Comparison of ENCODE assay signal across 8 cellular contexts in the genomic region with DNA sequence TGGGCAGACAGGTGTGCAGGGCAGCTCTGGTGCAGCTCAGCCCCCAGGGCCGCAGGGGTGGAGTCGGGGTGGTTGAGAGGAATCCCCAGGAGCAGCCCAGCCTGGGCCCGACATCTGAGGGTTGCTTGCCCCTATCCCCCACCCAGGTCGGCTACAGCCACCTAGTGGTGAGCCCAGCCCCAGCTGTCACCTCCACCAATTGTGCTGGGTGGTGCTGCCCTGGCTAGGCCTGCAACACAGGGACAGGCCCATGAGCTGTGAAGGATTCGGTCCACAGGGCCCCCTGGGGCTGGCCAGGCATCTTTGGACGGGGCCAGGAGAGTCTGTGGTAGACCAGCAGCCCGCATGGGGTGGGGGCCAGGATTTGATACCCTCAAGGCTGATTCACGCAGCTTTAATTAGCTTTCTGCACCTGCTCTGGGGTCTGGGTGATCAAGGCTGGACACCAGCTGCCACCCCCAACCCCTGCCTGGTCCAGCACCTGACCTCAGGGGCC. TPM values are rescaled to one million over a fixed set of nuclear protein-coding genes. Genes with fewer than 3 reads are reported as not detected.
DNase-seq lines count a peak whose midpoint lies in the region; ATAC-seq and TF ChIP-seq lines count a peak whose summit lies in the region.

No MANE protein-coding gene starts in this region.

- H3K4me3 ChIP-seq in DND-41 (ENCODE audit: low read depth in 1 of 2, low read length in 2 of 2) (peak overlapping the region in 1 of 2 experiments; percentile 36; a peak in 2 of 4 replicates), HCT116 (replicated peaks in 1 of 2; ENCODE audit: low read depth in 1 of 2, low read length in 2 of 2) (no peak overlapping the region), OCI-LY3 (ENCODE audit: low read length) (no peak overlapping the region), left ventricle myocardium inferior (peak overlapping the region; percentile 49), suprapubic skin (no peak overlapping the region)

- TF ChIP-seq RAD21 in HCT116 (IDR thresholded peaks at IDR 0.05; ENCODE audit: low read depth) = peak; percentile 86

- H4K20me1 ChIP-seq in DND-41 (ENCODE audit: insufficient read depth, low read length) = no peaks in the 10 kb centered on the region
- no peaks in the 10 kb centered on the region for H4K20me1 ChIP-seq in HCT116 (ENCODE audit: insufficient read depth)
- H4K20me1 ChIP-seq in OCI-LY3 (ENCODE audit: insufficient read depth, low read length) = no peaks in the 10 kb centered on the region

- H3K4me2 ChIP-seq in DND-41 (ENCODE audit: insufficient read depth, low read length) (peak overlapping the region; percentile 60), HCT116 (ENCODE audit: low read length) (no peak overlapping the region), OCI-LY3 (ENCODE audit: low read length) (peak overlapping the region; percentile 16; the same call in 1 of the 2 replicates)

- WGBS in suprapubic skin = 40% methylated on average over 2 of the region's 8 CpGs

- no peaks in the 10 kb centered on the region for H3K36me3 ChIP-seq in DND-41 (ENCODE audit: insufficient read depth, low read length)
- H3K36me3 ChIP-seq in HCT116 (ENCODE audit: control insufficient read depth in 1 of 2, insufficient read depth in 2 of 2, low read length in 2 of 2) = no peaks in the 10 kb centered on the region
- H3K36me3 ChIP-seq in OCI-LY3 (replicated peaks; ENCODE audit: low read depth, low read length) = no peaks in the 10 kb centered on the region
- H3K36me3 ChIP-seq in left ventricle myocardium inferior = no peaks in the 10 kb centered on the region
- no peaks in the 10 kb centered on the region for H3K36me3 ChIP-seq in suprapubic skin

- POLR2A ChIA-PET in HCT116 (lab: Charles Lee) = no interaction called here

- no TSS peak for BruUV-seq in HCT116 (replicated peaks; lab: Mats Ljungman, UMichigan)

- TF ChIP-seq CTCF in DND-41 (IDR thresholded peaks at IDR 0.05; ENCODE audit: borderline replicate concordance, extremely low read depth, low read length, poor library complexity, severe bottlenecking) (peak; percentile 90), HCT116 (IDR thresholded peaks at IDR 0.05 in 2 of 3, conservative IDR thresholded peaks at IDR 0.05 in 1 of 3; ENCODE audit: borderline replicate concordance in 1 of 3, insufficient read depth in 1 of 3, low read depth in 2 of 3, low read length in 2 of 3) (peak; percentile 66 to 81 (median 77); a peak in 5 of 6 replicates), OCI-LY3 (IDR thresholded peaks at IDR 0.05; ENCODE audit: low read depth, low read length) (peak; percentile 82), left ventricle myocardium inferior (IDR thresholded peaks at IDR 0.05; ENCODE audit: borderline replicate concordance) (peak; percentile 69), suprapubic skin (IDR thresholded peaks at IDR 0.05) (no peak)

- H3K9me3 ChIP-seq in DND-41 (ENCODE audit: insufficient read depth, low read length, severe bottlenecking) (no peaks in the 10 kb centered on the region), HCT116 (ENCODE audit: control insufficient read depth in 1 of 2, insufficient read depth in 1 of 2, low read depth in 1 of 2, low read length in 2 of 2) (no peaks in the 10 kb centered on the region), OCI-LY3 (ENCODE audit: insufficient read depth, low read length) (no peaks in the 10 kb centered on the region), left ventricle myocardium inferior (replicated peaks) (no peaks in the 10 kb centered on the region), suprapubic skin (no peaks in the 10 kb centered on the region)

- H2AFZ ChIP-seq in DND-41 (ENCODE audit: low read depth, low read length) (peak overlapping the region; percentile 61; the same call in 1 of the 2 replicates), HCT116 (ENCODE audit: low read depth, low read length, poor library complexity, severe bottlenecking) (no peak overlapping the region), OCI-LY3 (ENCODE audit: low read depth, low read length) (peak overlapping the region; percentile 33; the same call in 1 of the 2 replicates)

- no peaks in the 10 kb centered on the region for H3K9me2 ChIP-seq in HCT116 (ENCODE audit: insufficient read depth)

- intact Hi-C loops in HCT116 (cut with micrococcal nuclease) (loop anchor here (1.0 kb wide), 1 partner anchor 81 kb away; no protein-coding TSS in a partner anchor), left ventricle myocardium inferior (cut with micrococcal nuclease) (no loop called here)

- H3K9ac ChIP-seq in DND-41 (ENCODE audit: low read depth, low read length) = peak overlapping the region; percentile 67
- H3K9ac ChIP-seq in HCT116 (ENCODE audit: low read length) = no peak overlapping the region
- H3K9ac ChIP-seq in OCI-LY3 (ENCODE audit: low read length) = no peak overlapping the region

- H3K27me3 ChIP-seq in DND-41 (ENCODE audit: insufficient read depth, low read length, poor library complexity) = no peaks in the 10 kb centered on the region
- H3K27me3 ChIP-seq in HCT116 (ENCODE audit: insufficient read depth, low read length) = no peaks in the 10 kb centered on the region
- no peaks in the 10 kb centered on the region for H3K27me3 ChIP-seq in OCI-LY3 (ENCODE audit: low read depth, low read length)
- no peaks in the 10 kb centered on the region for H3K27me3 ChIP-seq in left ventricle myocardium inferior (ENCODE audit: low read depth)
- H3K27me3 ChIP-seq in suprapubic skin = no peaks in the 10 kb centered on the region

- H3K4me1 ChIP-seq in DND-41 (ENCODE audit: insufficient read depth, low read length) (peaks cover 63% of the 10 kb centered on the region), HCT116 (ENCODE audit: control insufficient read depth in 1 of 2, insufficient read depth in 2 of 2, low read length in 2 of 2) (peaks cover 4 to 5% of the 10 kb centered on the region in 2 experiments; a peak in 3 of 4 replicates), OCI-LY3 (ENCODE audit: low read length) (no peaks in the 10 kb centered on the region), left ventricle myocardium inferior (peaks cover 53% of the 10 kb centered on the region), suprapubic skin (peaks cover 50% of the 10 kb centered on the region)

- TF ChIP-seq POLR2A in HCT116 (IDR thresholded peaks at IDR 0.05; ENCODE audit: borderline replicate concordance, extremely low read depth, insufficient read depth, insufficient read length) (no peak), suprapubic skin (IDR thresholded peaks at IDR 0.05) (no peak)

- H3K27ac ChIP-seq in DND-41 (ENCODE audit: low read length) (peak overlapping the region; percentile 72), HCT116 (ENCODE audit: low read depth, low read length) (no peak overlapping the region), OCI-LY3 (ENCODE audit: low read length) (no peak overlapping the region), left ventricle myocardium inferior (replicated peaks) (peak overlapping the region; percentile 82), suprapubic skin (no peak overlapping the region)

- peak; percentile 75 for ATAC-seq in DND-41 (ENCODE audit: insufficient read depth, low read depth)
- ATAC-seq in HCT116 = peak; percentile 96

- DNase-seq in DND-41 (peak; percentile 82), HCT116 (ENCODE audit: low read depth, low spot score) (peak; percentile 13), left ventricle myocardium inferior (no peak), suprapubic skin (ENCODE audit: low spot score in 2 of 2) (no peak), NCI-H187 (lab: John Stamatoyannopoulos, UW) (no peak)
- DNase-seq in activated effector memory CD4-positive, alpha-beta T cell treated with anti-CD3 and anti-CD28 coated beads, Interleukin-2, amount 50 U/mL, for 16 hours = peak; percentile 80
- peak; percentile 54 to 70 for DNase-seq in stimulated activated CD4-positive, alpha-beta T cell treated with anti-CD3 and anti-CD28 coated beads, Interleukin-2, amount 100 ng/mL, for 24 hours

- CTCF ChIA-PET in HCT116 (lab: Charles Lee) = interaction anchor here (0.6 to 3.9 kb wide), 5 partner anchors 27 to 626 kb away, joined by 3 to 20 read pairs (median 4); no protein-coding TSS in a partner anchor

- H3K79me2 ChIP-seq in DND-41 (ENCODE audit: insufficient read depth, low read length) (no peaks in the 10 kb centered on the region), HCT116 (ENCODE audit: insufficient read depth, low read length) (no peaks in the 10 kb centered on the region), OCI-LY3 (ENCODE audit: low read length) (no peaks in the 10 kb centered on the region)

- TF ChIP-seq EP300 in suprapubic skin (IDR thresholded peaks at IDR 0.05) = no peak

- RAD21 ChIA-PET in HCT116 (lab: Charles Lee; ENCODE audit: low non-redundant PET in 1 of 2, low total read pairs in 2 of 2, uncharacterized antibody in 2 of 2, unreplicated experiment in 2 of 2) = interaction anchor here (1.2 to 1.5 kb wide), 2 partner anchors 82 kb away, joined by 8 read pairs; no protein-coding TSS in a partner anchor

TF ChIP-seq in HCT116, 20 proteins besides CTCF, POLR2A, EP300 and RAD21 (continues in another document):
- no peak for TF ChIP-seq ELF1 (IDR thresholded peaks at IDR 0.05; ENCODE audit: borderline replicate concordance, low read depth)
- no peak for TF ChIP-seq EZH2phosphoT487 (IDR thresholded peaks at IDR 0.05; ENCODE audit: borderline replicate concordance)
- no peak for TF ChIP-seq EZH2 (IDR thresholded peaks at IDR 0.05)

RNA-seq across cellular contexts. Expression of a gene that starts 29.5 kb away (rescaled TPM):
- total RNA-seq in HCT116 (2021; ENCODE audit: unreplicated experiment) (19.0 TPM), left ventricle myocardium inferior (0.96 TPM), suprapubic skin (10 to 100 TPM in 1 of 4 donors, 1 to 10 TPM in 3; 5.0 to 12.2 (median 9.2) TPM)
- 20.5 and 27.1 TPM in 2 replicates for polyA plus RNA-seq in HCT116 (2012)

Comparison
In these comparisons a context has a peak if more than half of its experiments do, and no peak if none do; other contexts are left out.
1. DNase-seq: peak in DND-41 (single experiment), HCT116 (single experiment), activated effector memory CD4-positive, alpha-beta T cell treated with anti-CD3 and anti-CD28 coated beads, Interleukin-2, amount 50 U/mL, for 16 hours (single experiment) and stimulated activated CD4-positive, alpha-beta T cell treated with anti-CD3 and anti-CD28 coated beads, Interleukin-2, amount 100 ng/mL, for 24 hours (2 of 2); none in left ventricle myocardium inferior (single experiment), suprapubic skin (0 of 2) and NCI-H187 (0 of 2).
2. H3K27ac ChIP-seq: peak in DND-41 (single experiment) and left ventricle myocardium inferior (single experiment); none in HCT116 (single experiment), OCI-LY3 (single experiment) and suprapubic skin (single experiment).
3. CTCF ChIP-seq: peak in DND-41 (single experiment), HCT116 (3 of 3), OCI-LY3 (single experiment) and left ventricle myocardium inferior (single experiment); none in suprapubic skin (0 of 2).